ENCODE assay signal across 25 cellular contexts in genomic region chr4:124155239-124155638, GRCh38.
DNase-seq lines count a peak whose midpoint lies in the region; ATAC-seq and TF ChIP-seq lines count a peak whose summit lies in the region.
"Had no signal": no experiment of that assay in that cellular context is flagged by ENCODE, and none has a peak within 500 bp of the region (broad histone marks: within the 10 kb centered on the region; RNA-seq: fewer than 3 reads in every experiment).

No MANE protein-coding gene starts in this region.

- peaks cover 18% of the 10 kb centered on the region for H3K9me3 Mint-ChIP-seq in nephron
- H3K9me3 Mint-ChIP-seq in naive thymus-derived CD8-positive, alpha-beta T cell: peaks cover 0 to 11% (median 3%) of the 10 kb centered on the region in 9 donors

- H3K27me3 ChIP-seq in Loucy (ENCODE audit: insufficient read depth, low read length, poor library complexity, severe bottlenecking): no peaks in the 10 kb centered on the region
- H3K27me3 ChIP-seq: BE2C, BLaER1 had no signal

- no peak overlapping the region for H3K4me2 ChIP-seq in Loucy (ENCODE audit: low read depth, low read length, poor library complexity, severe bottlenecking)
- H3K4me2 ChIP-seq: BLaER1 had no signal

- no peaks in the 10 kb centered on the region for H4K20me1 ChIP-seq in Loucy (ENCODE audit: insufficient read depth, low read length, poor library complexity, severe bottlenecking)
- H4K20me1 ChIP-seq: BLaER1 had no signal

- no peaks in the 10 kb centered on the region for H3K79me2 ChIP-seq in Loucy (ENCODE audit: insufficient read depth, low read length)

- TF ChIP-seq CTCF in Loucy (conservative IDR thresholded peaks at IDR 0.05; ENCODE audit: low read length) (no peak), nephron (IDR thresholded peaks at IDR 0.05; ENCODE audit: unreplicated experiment in 3 of 3) (no peak)

- no peaks in the 10 kb centered on the region for H3K4me1 ChIP-seq in Loucy (ENCODE audit: insufficient read depth, low read length, poor library complexity, severe bottlenecking)
- H3K4me1 ChIP-seq: BE2C, BLaER1 had no signal

- DNase-seq in SK-N-DZ (ENCODE audit: low spot score) (peak; percentile 5), GM03348 (ENCODE audit: low spot score) (no peak)
- no peak for DNase-seq in naive thymus-derived CD8-positive, alpha-beta T cell
- DNase-seq: 8988T; ACHN; BE2C; C1 segment of cervical spinal cord; CD4-positive, alpha-beta memory T cell; CD4-positive, CD25-positive, alpha-beta regulatory T cell; CD8-positive, alpha-beta memory T cell; COR-L47; DMS 273 treated with DMSO at 0.1 percent for 48 hours; DMS153; DMS53; DMS79; DND-41; EL; GDM1 had no signal

- H3K36me3 Mint-ChIP-seq in nephron (ENCODE audit: low read depth): peaks cover 4% of the 10 kb centered on the region
- no peaks in the 10 kb centered on the region for H3K36me3 Mint-ChIP-seq in naive thymus-derived CD8-positive, alpha-beta T cell
- H3K36me3 Mint-ChIP-seq: CD14-positive monocyte; CD4-positive, alpha-beta memory T cell; CD8-positive, alpha-beta memory T cell had no signal

- POLR2A ChIA-PET in naive thymus-derived CD8-positive, alpha-beta T cell (lab: Charles Lee): no interaction called here

- H3K4me3 ChIP-seq in Loucy (ENCODE audit: low read length, poor library complexity, severe bottlenecking): no peak overlapping the region
- H3K4me3 ChIP-seq: BLaER1, GM12878 had no signal

- no peak overlapping the region for H3K9ac ChIP-seq in Loucy (ENCODE audit: low read depth, low read length, poor library complexity, severe bottlenecking)
- H3K9ac ChIP-seq: BLaER1 had no signal

- peak; percentile 54; the same call in 2 of the 3 replicates for ATAC-seq in SK-N-SH treated with all-trans-retinoic acid at 6 μM for 48 hours
- no peak for ATAC-seq in naive thymus-derived CD8-positive, alpha-beta T cell
- ATAC-seq in HG03571 (IDR thresholded peaks at IDR 0.05; ENCODE audit: unreplicated experiment): no peak
- ATAC-seq: GM12878 had no signal

- no peaks in the 10 kb centered on the region for H3K36me3 ChIP-seq in Loucy (ENCODE audit: insufficient read depth, low read length)
- H3K36me3 ChIP-seq: BE2C, BLaER1 had no signal

- H3K4me1 Mint-ChIP-seq in nephron: peaks cover 38% of the 10 kb centered on the region
- no peaks in the 10 kb centered on the region for H3K4me1 Mint-ChIP-seq in naive thymus-derived CD8-positive, alpha-beta T cell
- H3K4me1 Mint-ChIP-seq: CD14-positive monocyte; CD4-positive, alpha-beta memory T cell; CD4-positive, CD25-positive, alpha-beta regulatory T cell; CD8-positive, alpha-beta memory T cell had no signal

- no peaks in the 10 kb centered on the region for H3K9me3 ChIP-seq in Loucy (ENCODE audit: insufficient read depth, low read depth, low read length)
- H3K9me3 ChIP-seq: BE2C, BLaER1 had no signal

- 0 out of 2 replicates have a peak overlapping the region, but pooled peaks have one; percentile 27 for H2AFZ ChIP-seq in Loucy (ENCODE audit: low read length)

- peak overlapping the region; percentile 60 to 77 (median 62) for H3K27ac Mint-ChIP-seq in nephron
- H3K27ac Mint-ChIP-seq in naive thymus-derived CD8-positive, alpha-beta T cell: no peak overlapping the region
- H3K27ac Mint-ChIP-seq: CD14-positive monocyte; CD4-positive, alpha-beta memory T cell; CD4-positive, CD25-positive, alpha-beta regulatory T cell; CD8-positive, alpha-beta memory T cell had no signal

- H3F3A ChIP-seq in Loucy (ENCODE audit: low read depth): no peaks in the 10 kb centered on the region

- H3K4me3 Mint-ChIP-seq in nephron: no peak overlapping the region
- no peak overlapping the region for H3K4me3 Mint-ChIP-seq in naive thymus-derived CD8-positive, alpha-beta T cell
- H3K4me3 Mint-ChIP-seq: CD14-positive monocyte; CD4-positive, alpha-beta memory T cell; CD4-positive, CD25-positive, alpha-beta regulatory T cell; CD8-positive, alpha-beta memory T cell had no signal

- H3K9me2 ChIP-seq in Loucy (replicated peaks; ENCODE audit: low read depth, low read length): no peaks in the 10 kb centered on the region

- no peaks in the 10 kb centered on the region for H3K27me3 Mint-ChIP-seq in nephron (ENCODE audit: low read depth)
- H3K27me3 Mint-ChIP-seq in naive thymus-derived CD8-positive, alpha-beta T cell: peaks cover 0 to 9% (median 3%) of the 10 kb centered on the region in 5 donors
- H3K27me3 Mint-ChIP-seq: CD4-positive, alpha-beta memory T cell; CD4-positive, CD25-positive, alpha-beta regulatory T cell; CD8-positive, alpha-beta memory T cell had no signal

TF ChIP-seq in SK-N-SH treated with all-trans-retinoic acid at 6 μM for 48 hours, 23 proteins besides CTCF, POLR2A, EP300 and RAD21:
- TF ChIP-seq TSHZ2 (CRISPR knock-in tag; IDR thresholded peaks at IDR 0.05): 0 out of 2 replicates have a peak, but pooled peaks have one; percentile 7
- TF ChIP-seq CSDC2 (CRISPR knock-in tag; IDR thresholded peaks at IDR 0.05): no peak
- TF ChIP-seq ISL1 (CRISPR knock-in tag; IDR thresholded peaks at IDR 0.05): peak; percentile 90
- no peak for TF ChIP-seq OSR1 (CRISPR knock-in tag; IDR thresholded peaks at IDR 0.05)
- peak; percentile 67; the same call in 1 of the 2 replicates for TF ChIP-seq TOX (CRISPR knock-in tag; IDR thresholded peaks at IDR 0.05; ENCODE audit: borderline replicate concordance)
- TF ChIP-seq RARB (CRISPR knock-in tag; IDR thresholded peaks at IDR 0.05): 0 out of 2 replicates have a peak, but pooled peaks have one; percentile 37
- TF ChIP-seq TCF4 (CRISPR knock-in tag; IDR thresholded peaks at IDR 0.05; ENCODE audit: borderline replicate concordance): peak; percentile 61; the same call in 1 of the 2 replicates

Comparison
In these comparisons a context has a peak if more than half of its experiments do, and no peak if none do; other contexts are left out.
1. H3K27ac Mint-ChIP-seq: peak in nephron (3 of 3); none in naive thymus-derived CD8-positive, alpha-beta T cell (0 of 10).